ENCODE assay signal across 13 cellular contexts in the genomic region with DNA sequence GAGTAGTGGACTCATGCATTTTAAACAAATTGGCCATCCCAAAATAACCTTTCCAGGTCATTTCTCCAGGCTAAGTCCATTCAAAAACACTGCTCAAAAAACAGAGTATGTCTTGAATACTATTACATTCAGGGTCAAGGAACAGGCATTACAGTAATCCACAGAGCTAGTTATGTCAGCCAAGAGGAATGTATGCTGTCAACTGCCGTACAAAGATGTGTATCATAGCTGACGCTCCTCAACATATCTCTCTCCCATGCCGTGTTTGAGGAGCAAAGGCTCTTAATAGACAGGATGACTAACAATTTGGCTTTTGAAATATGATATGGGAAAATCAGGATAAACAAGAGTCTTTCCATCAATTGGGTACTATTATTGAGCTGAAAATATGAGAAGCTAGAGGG.
A peak's percentile ranks its signal among the peaks of the same experiment; 100 is the strongest.
DNase-seq lines count a peak whose midpoint lies in the region; ATAC-seq, FAIRE-seq and TF ChIP-seq lines count a peak whose summit lies in the region.
"Had no signal": no experiment of that assay in that cellular context is flagged by ENCODE, and none has a peak within 500 bp of the region (broad histone marks: within the 10 kb centered on the region; RNA-seq: fewer than 3 reads in every experiment).

No MANE protein-coding gene starts in this region.

- no peak overlapping the region for H3K27ac Mint-ChIP-seq in GM23338
- H3K27ac Mint-ChIP-seq: CD4-positive, alpha-beta T cell had no signal

- H3K4me2 ChIP-seq in Karpas-422 (ENCODE audit: low read depth, low read length, poor library complexity, severe bottlenecking) (no peak overlapping the region), GM23338 (no peak overlapping the region)

- H2AFZ ChIP-seq in Karpas-422 (ENCODE audit: low read length) (no peak overlapping the region), GM23338 (no peak overlapping the region)

- H3K9me3 Mint-ChIP-seq in GM23338: no peaks in the 10 kb centered on the region; the same call in 2 of the 3 replicates
- H3K9me3 Mint-ChIP-seq: CD4-positive, alpha-beta T cell had no signal

- no peak for FAIRE-seq in bronchial epithelial cell (lab: Jason Lieb, UNC)

- H3K27me3 Mint-ChIP-seq in GM23338 (ENCODE audit: insufficient read depth, low read depth, poor library complexity): no peaks in the 10 kb centered on the region
- H3K27me3 Mint-ChIP-seq: CD4-positive, alpha-beta T cell had no signal

- H3F3A ChIP-seq in GM23338 (replicated peaks; ENCODE audit: low read depth): no peaks in the 10 kb centered on the region

- WGBS in mesodermal cell (ENCODE audit: insufficient coverage in 2 of 2), 2 experiments: 33 to 60% methylated on average over 1 of the region's 3 CpGs

- H3K9ac ChIP-seq in Karpas-422 (ENCODE audit: low read length): no peak overlapping the region

- H3K9me3 ChIP-seq in mesodermal cell (ENCODE audit: control insufficient read depth, low read length): no peaks in the 10 kb centered on the region
- no peaks in the 10 kb centered on the region for H3K9me3 ChIP-seq in Karpas-422 (ENCODE audit: low read length)
- H3K9me3 ChIP-seq: heart left ventricle had no signal

- H3K36me3 Mint-ChIP-seq in GM23338 (ENCODE audit: low read depth): no peaks in the 10 kb centered on the region

- H3K9me2 ChIP-seq in Karpas-422 (replicated peaks; ENCODE audit: insufficient read depth, low read length) (no peaks in the 10 kb centered on the region), GM23338 (ENCODE audit: insufficient read depth) (no peaks in the 10 kb centered on the region)

- peak overlapping the region; percentile 62 for H3K27ac ChIP-seq in mesodermal cell (ENCODE audit: low read depth, low read length, severe bottlenecking)
- no peak overlapping the region for H3K27ac ChIP-seq in Karpas-422 (ENCODE audit: low read length)
- no peak overlapping the region for H3K27ac ChIP-seq in GM23338 (ENCODE audit: low read depth)
- H3K27ac ChIP-seq: heart left ventricle had no signal

- TF ChIP-seq CTCF in bronchial epithelial cell (IDR thresholded peaks at IDR 0.05; ENCODE audit: insufficient read depth, low read length, severe bottlenecking): no peak
- TF ChIP-seq CTCF in GM23338 (conservative IDR thresholded peaks at IDR 0.05; ENCODE audit: low read depth in 2 of 2): no peak

- ATAC-seq in GM23338 (no peak), GM19328 (IDR thresholded peaks at IDR 0.05; ENCODE audit: unreplicated experiment) (no peak)
- ATAC-seq: heart left ventricle had no signal

- H3K4me3 Mint-ChIP-seq in GM23338: no peak overlapping the region
- H3K4me3 Mint-ChIP-seq: CD4-positive, alpha-beta T cell had no signal

- H3K79me2 ChIP-seq in Karpas-422 (ENCODE audit: low read length): no peaks in the 10 kb centered on the region
- no peaks in the 10 kb centered on the region for H3K79me2 ChIP-seq in GM23338 (replicated peaks; ENCODE audit: insufficient read depth)

- H3K4me3 ChIP-seq in bronchial epithelial cell (ENCODE audit: low read depth, low read length): no peak overlapping the region
- no peak overlapping the region for H3K4me3 ChIP-seq in mesodermal cell (ENCODE audit: extremely low read depth, insufficient read depth, low read length, poor library complexity, severe bottlenecking)
- H3K4me3 ChIP-seq in Karpas-422 (ENCODE audit: low read length): no peak overlapping the region
- no peak overlapping the region for H3K4me3 ChIP-seq in GM23338
- H3K4me3 ChIP-seq: heart left ventricle had no signal

- H3K27me3 ChIP-seq in bronchial epithelial cell (ENCODE audit: control insufficient read depth, insufficient read depth, low read length): no peaks in the 10 kb centered on the region
- no peaks in the 10 kb centered on the region for H3K27me3 ChIP-seq in Karpas-422 (ENCODE audit: low read length)
- H3K27me3 ChIP-seq in GM23338 (ENCODE audit: insufficient read depth): no peaks in the 10 kb centered on the region
- H3K27me3 ChIP-seq: heart left ventricle had no signal

- H3K36me3 ChIP-seq in bronchial epithelial cell (ENCODE audit: control insufficient read depth, insufficient read depth, low read length) (no peaks in the 10 kb centered on the region), mesodermal cell (ENCODE audit: control insufficient read depth, insufficient read depth, low read length) (no peaks in the 10 kb centered on the region), Karpas-422 (ENCODE audit: insufficient read depth, low read length) (no peaks in the 10 kb centered on the region), GM23338 (ENCODE audit: insufficient read depth) (no peaks in the 10 kb centered on the region)
- H3K36me3 ChIP-seq: heart left ventricle had no signal

- DNase-seq in AG20443 (ENCODE audit: low spot score) (peak; percentile 57), LHCN-M2 (ENCODE audit: low read depth) (peak; percentile 72), bronchial epithelial cell (ENCODE audit: low read depth) (peak; percentile 98), Karpas-422 (no peak), ureter (ENCODE audit: low spot score) (no peak), GM23338 (ENCODE audit: low spot score) (no peak)
- DNase-seq: caudate nucleus; CD4-positive, alpha-beta T cell; heart left ventricle; MM.1S; stimulated activated CD4-positive, alpha-beta T cell treated with anti-CD3 and anti-CD28 coated beads, Interleukin-2, amount 100 ng/mL, for 24 hours had no signal

- H4K20me1 ChIP-seq in Karpas-422 (ENCODE audit: insufficient read depth, low read depth, low read length): no peaks in the 10 kb centered on the region
- no peaks in the 10 kb centered on the region for H4K20me1 ChIP-seq in GM23338 (replicated peaks; ENCODE audit: insufficient read depth)

- H3K4me1 ChIP-seq in mesodermal cell (ENCODE audit: control insufficient read depth, insufficient read depth, low read length, poor library complexity, severe bottlenecking) (peaks cover 27% of the 10 kb centered on the region), Karpas-422 (ENCODE audit: low read length) (peaks cover 4% of the 10 kb centered on the region), GM23338 (ENCODE audit: insufficient read depth) (peaks cover 19% of the 10 kb centered on the region)

- peaks cover 16% of the 10 kb centered on the region for H3K4me1 Mint-ChIP-seq in GM23338

TF ChIP-seq in GM23338, 12 proteins besides CTCF, POLR2A, EP300 and RAD21 (continues in another document):
- TF ChIP-seq NANOG (IDR thresholded peaks at IDR 0.05; ENCODE audit: borderline replicate concordance) (no peak), ZNF331 (CRISPR knock-in tag; IDR thresholded peaks at IDR 0.05; ENCODE audit: low read depth) (no peak), EZH2 (IDR thresholded peaks at IDR 0.05; ENCODE audit: low read depth, unreplicated experiment) (no peak), STAT1 (IDR thresholded peaks at IDR 0.05; ENCODE audit: unreplicated experiment) (no peak), REST (IDR thresholded peaks at IDR 0.05; ENCODE audit: unreplicated experiment) (no peak), POLR2AphosphoS5 (IDR thresholded peaks at IDR 0.05; ENCODE audit: low read depth) (no peak), ETS1 (IDR thresholded peaks at IDR 0.05) (no peak), JUNB (IDR thresholded peaks at IDR 0.05; ENCODE audit: unreplicated experiment) (no peak), EZH2phosphoT487 (IDR thresholded peaks at IDR 0.05; ENCODE audit: unreplicated experiment) (no peak), ZNF114 (CRISPR knock-in tag; IDR thresholded peaks at IDR 0.05) (no peak), CREB1 (CRISPR knock-in tag; IDR thresholded peaks at IDR 0.05; ENCODE audit: low read depth) (no peak)

Comparison
In these comparisons a context has a peak if more than half of its experiments do, and no peak if none do; other contexts are left out.
1. DNase-seq: peak in AG20443 (single experiment), LHCN-M2 (single experiment) and bronchial epithelial cell (single experiment); none in Karpas-422 (single experiment), ureter (single experiment) and GM23338 (single experiment).